Comparison of ENCODE assay signal across 25 cellular contexts in the genomic region with DNA sequence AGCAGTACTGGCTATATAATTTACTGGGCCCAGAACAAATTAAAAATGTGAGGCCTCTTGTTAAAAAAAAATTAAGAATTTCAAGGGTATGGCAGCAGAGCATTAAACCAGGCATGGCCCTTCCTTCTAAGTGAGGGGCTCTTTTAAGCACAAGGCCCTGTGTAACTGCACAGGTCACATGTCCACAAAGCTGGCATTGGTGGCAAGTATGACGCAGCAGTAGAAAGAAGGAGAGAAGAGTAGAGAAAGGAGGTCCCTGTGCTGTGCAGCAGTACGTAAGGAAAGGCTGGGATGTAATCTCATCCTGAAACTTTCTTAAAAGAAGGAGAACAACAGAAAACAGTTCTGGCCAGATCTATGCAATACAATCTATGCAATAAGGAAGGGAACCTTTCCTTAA. TPM values are rescaled to one million over a fixed set of nuclear protein-coding genes. Genes with fewer than 3 reads are reported as not detected.
DNase-seq lines count a peak whose midpoint lies in the region; ATAC-seq, FAIRE-seq and TF ChIP-seq lines count a peak whose summit lies in the region.
"Had no signal": no experiment of that assay in that cellular context is flagged by ENCODE, and none has a peak within 500 bp of the region (broad histone marks: within the 10 kb centered on the region; RNA-seq: fewer than 3 reads in every experiment).

No MANE protein-coding gene starts in this region.

- peaks cover 97% of the 10 kb centered on the region for H3K79me2 ChIP-seq in Karpas-422 (ENCODE audit: low read length)

- H3K9ac ChIP-seq in Karpas-422 (ENCODE audit: low read length) = no peak overlapping the region
- H3K9ac ChIP-seq: BLaER1 treated with 17β-estradiol and CSF1 and Interleukin-3, amounts not matched to agents 10 nM and 100 nM had no signal

- peaks cover 85% of the 10 kb centered on the region for H3K36me3 Mint-ChIP-seq in activated T-cell treated with anti-CD3 and anti-CD28 coated beads, Interleukin-2, amount 50 U/mL, for 24 hours (ENCODE audit: low read depth)
- H3K36me3 Mint-ChIP-seq in CD14-positive monocyte = peaks cover 62 to 83% of the 10 kb centered on the region in 2 donors
- H3K36me3 Mint-ChIP-seq: WTC11 had no signal

- ATAC-seq in GM19395 (IDR thresholded peaks at IDR 0.05; ENCODE audit: unreplicated experiment) = no peak
- ATAC-seq: left lung had no signal

- peaks cover 17% of the 10 kb centered on the region for H3K36me3 ChIP-seq in Karpas-422 (ENCODE audit: insufficient read depth, low read length)
- H3K36me3 ChIP-seq: HAP-1, vagina had no signal

- no peak for FAIRE-seq in D721Med (lab: Jason Lieb, UNC)
- FAIRE-seq: RCC 7860 had no signal

- H3K4me3 Mint-ChIP-seq in activated T-cell treated with anti-CD3 and anti-CD28 coated beads, Interleukin-2, amount 50 U/mL, for 24 hours = no peak overlapping the region
- H3K4me3 Mint-ChIP-seq in CD14-positive monocyte = no peak overlapping the region
- H3K4me3 Mint-ChIP-seq: neural crest cell, WTC11 had no signal

- H3K9me2 ChIP-seq in Karpas-422 (replicated peaks; ENCODE audit: insufficient read depth, low read length) = no peaks in the 10 kb centered on the region

- H3K4me1 ChIP-seq in Karpas-422 (ENCODE audit: low read length) = peaks cover 70% of the 10 kb centered on the region
- H3K4me1 ChIP-seq: HAP-1, vagina had no signal

- no peaks in the 10 kb centered on the region for H3K9me3 ChIP-seq in Karpas-422 (ENCODE audit: low read length)
- H3K9me3 ChIP-seq: BLaER1 treated with 17β-estradiol and CSF1 and Interleukin-3, amounts not matched to agents 10 nM and 100 nM; HAP-1; left lung; sigmoid colon; vagina had no signal

- no peak for DNase-seq in activated T-cell treated with anti-CD3 and anti-CD28 coated beads, Interleukin-2, amount 50 U/mL, for 24 hours
- no peak for DNase-seq in activated T-cell treated with anti-CD3 and anti-CD28 coated beads, Interleukin-2, amount 50 U/mL, for 48 hours
- DNase-seq in CD14-positive monocyte (ENCODE audit: low spot score) (no peak), Karpas-422 (no peak), NCI-H187 treated with DMSO at 0.1 percent for 48 hours (lab: John Stamatoyannopoulos, UW) (no peak), D721Med (ENCODE audit: insufficient read length, low spot score) (no peak)
- DNase-seq: activated effector memory CD4-positive, alpha-beta T cell treated with Interleukin-2 at 50 U/mL for 16 hours; central memory CD4-positive, alpha-beta T cell; DMS53; GF-D8; left lung; NCI-H146; NCI-H510A treated with DMSO at 0.1 percent for 48 hours; sigmoid colon; T1000 had no signal

- H3K27ac Mint-ChIP-seq in activated T-cell treated with anti-CD3 and anti-CD28 coated beads, Interleukin-2, amount 50 U/mL, for 24 hours = peak overlapping the region; percentile 88
- peak overlapping the region in 6 of 7 donors; percentile 24 to 76 (median 40) for H3K27ac Mint-ChIP-seq in CD14-positive monocyte
- H3K27ac Mint-ChIP-seq: WTC11 had no signal

- H2AFZ ChIP-seq in Karpas-422 (ENCODE audit: low read length) = no peak overlapping the region

- H3K4me2 ChIP-seq in Karpas-422 (ENCODE audit: low read depth, low read length, poor library complexity, severe bottlenecking) = no peak overlapping the region
- H3K4me2 ChIP-seq: BLaER1 treated with 17β-estradiol and CSF1 and Interleukin-3, amounts not matched to agents 10 nM and 100 nM had no signal

- H3K4me1 Mint-ChIP-seq in activated T-cell treated with anti-CD3 and anti-CD28 coated beads, Interleukin-2, amount 50 U/mL, for 24 hours (ENCODE audit: low read depth) = peaks cover 60% of the 10 kb centered on the region
- peaks cover 6% of the 10 kb centered on the region for H3K4me1 Mint-ChIP-seq in CD14-positive monocyte

- intact Hi-C loops in CD14-positive monocyte (cut with micrococcal nuclease) = no loop called here

- peak overlapping the region; percentile 60 for H3K27ac ChIP-seq in Karpas-422 (ENCODE audit: low read length)
- peak overlapping the region; percentile 56 for H3K27ac ChIP-seq in cingulate gyrus (ENCODE audit: low read depth, low read length)
- H3K27ac ChIP-seq: BLaER1 treated with 17β-estradiol and CSF1 and Interleukin-3, amounts not matched to agents 10 nM and 100 nM; epithelial cell of prostate; left lung; sigmoid colon; SK-N-MC; vagina had no signal

- no peaks in the 10 kb centered on the region for H4K20me1 ChIP-seq in Karpas-422 (ENCODE audit: insufficient read depth, low read depth, low read length)

- no peaks in the 10 kb centered on the region for H3K27me3 Mint-ChIP-seq in activated T-cell treated with anti-CD3 and anti-CD28 coated beads, Interleukin-2, amount 50 U/mL, for 24 hours
- H3K27me3 Mint-ChIP-seq in CD14-positive monocyte (ENCODE audit: low read depth in 3 of 3) = no peaks in the 10 kb centered on the region

- no peaks in the 10 kb centered on the region for H3K9me3 Mint-ChIP-seq in activated T-cell treated with anti-CD3 and anti-CD28 coated beads, Interleukin-2, amount 50 U/mL, for 24 hours
- no peaks in the 10 kb centered on the region for H3K9me3 Mint-ChIP-seq in CD14-positive monocyte
- H3K9me3 Mint-ChIP-seq: neural crest cell, WTC11 had no signal

- H3K27me3 ChIP-seq in Karpas-422 (ENCODE audit: low read length) = no peaks in the 10 kb centered on the region
- H3K27me3 ChIP-seq: BLaER1 treated with 17β-estradiol and CSF1 and Interleukin-3, amounts not matched to agents 10 nM and 100 nM; left lung; sigmoid colon; vagina had no signal

- no peak for TF ChIP-seq CTCF in CD14-positive monocyte (IDR thresholded peaks at IDR 0.05)
- TF ChIP-seq CTCF in D721Med (IDR thresholded peaks at IDR 0.05; ENCODE audit: insufficient read depth, missing control alignments) = no peak

- no peak overlapping the region for H3K4me3 ChIP-seq in Karpas-422 (ENCODE audit: low read length)
- H3K4me3 ChIP-seq: BLaER1 treated with 17β-estradiol and CSF1 and Interleukin-3, amounts not matched to agents 10 nM and 100 nM; HAP-1; left lung; sigmoid colon; SK-N-MC; vagina had no signal

RNA-seq across cellular contexts. Expression of gene MBD2, which starts 51.2 kb away (rescaled TPM):
- 10 to 100 TPM; 11.6 to 25.2 TPM for polyA plus RNA-seq in CD14-positive monocyte
- 53.5 and 61.3 TPM in 2 replicates for total RNA-seq in Karpas-422 (2014; rRNA removed; shearing (Covaris generic); ENCODE audit: low replicate concordance)
